10 cellular contexts compared by ENCODE assay signal in the genomic region with DNA sequence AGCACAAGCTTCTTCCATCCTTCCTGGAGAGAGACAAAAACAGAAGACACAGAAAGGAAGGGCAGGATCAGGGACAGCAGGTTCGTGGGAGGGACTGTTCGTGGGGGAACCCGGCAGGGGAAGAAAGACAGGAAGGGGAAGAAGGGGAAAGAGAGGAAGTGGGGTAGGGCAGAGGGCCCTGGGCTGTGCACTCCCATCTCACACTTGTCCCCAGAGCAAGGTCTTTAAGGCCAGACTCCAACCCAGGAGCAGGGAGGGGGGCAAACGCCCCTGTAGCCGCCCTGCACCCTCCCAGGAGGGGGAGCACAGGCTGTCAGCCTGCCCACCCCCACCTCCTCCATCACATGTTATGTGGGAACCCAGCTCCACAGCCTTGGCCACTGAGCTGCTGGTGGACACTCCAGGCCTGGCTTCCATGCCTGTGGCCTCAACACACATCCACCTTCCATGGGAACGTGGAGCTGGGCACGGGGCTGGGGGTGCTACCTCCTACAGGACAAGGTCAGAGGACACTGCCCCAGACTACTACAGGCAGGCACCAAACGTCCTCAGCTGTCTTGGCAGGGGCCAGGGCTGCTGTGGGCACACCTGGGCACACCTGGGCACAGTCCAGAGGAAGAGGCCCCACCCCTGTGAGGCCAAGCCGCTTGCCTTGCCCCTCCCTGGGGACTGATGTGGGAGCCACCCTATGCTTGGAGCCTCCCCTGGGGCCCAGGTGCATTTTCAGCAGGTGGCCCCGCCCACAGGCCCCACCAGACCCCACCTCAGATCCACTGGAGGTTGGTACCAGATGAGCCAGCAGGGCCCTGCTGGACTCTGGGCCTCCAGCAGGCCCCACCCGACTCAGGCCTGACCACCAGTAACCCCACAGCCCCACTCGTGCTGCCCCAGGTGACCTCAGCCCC. TPM values are rescaled to one million over a fixed set of nuclear protein-coding genes. Genes with fewer than 3 reads are reported as not detected.
DNase-seq lines count a peak whose midpoint lies in the region; ATAC-seq and TF ChIP-seq lines count a peak whose summit lies in the region.
"Had no signal": no experiment of that assay in that cellular context is flagged by ENCODE, and none has a peak within 500 bp of the region (broad histone marks: within the 10 kb centered on the region; RNA-seq: fewer than 3 reads in every experiment).

No MANE protein-coding gene starts in this region.

- no peak for TF ChIP-seq EP300 in stomach (IDR thresholded peaks at IDR 0.05)

- H3K36me3 ChIP-seq in right atrium auricular region: no peaks in the 10 kb centered on the region
- H3K36me3 ChIP-seq in stomach: peaks cover 15 to 36% (median 31%) of the 10 kb centered on the region in 4 donors

- H3K4me3 Mint-ChIP-seq in activated T-cell treated with anti-CD3 and anti-CD28 coated beads, Interleukin-2, amount 50 U/mL, for 24 hours: no peak overlapping the region
- H3K4me3 Mint-ChIP-seq in activated CD8-positive, alpha-beta T cell treated with anti-CD3 and anti-CD28 coated beads for 36 hours: no peak overlapping the region

- TF ChIP-seq POLR2A in stomach (IDR thresholded peaks at IDR 0.05): no peak

- peak overlapping the region; percentile 52 for H3K27ac Mint-ChIP-seq in activated T-cell treated with anti-CD3 and anti-CD28 coated beads, Interleukin-2, amount 50 U/mL, for 24 hours
- peak overlapping the region; percentile 81 for H3K27ac Mint-ChIP-seq in activated CD8-positive, alpha-beta T cell treated with anti-CD3 and anti-CD28 coated beads for 36 hours

- ATAC-seq in activated CD8-positive, alpha-beta T cell treated with anti-CD3 and anti-CD28 coated beads for 36 hours: no peak
- ATAC-seq in GM18873 (IDR thresholded peaks at IDR 0.05; ENCODE audit: low FRiP score, unreplicated experiment): no peak

- peaks cover 61% of the 10 kb centered on the region for H3K36me3 Mint-ChIP-seq in activated T-cell treated with anti-CD3 and anti-CD28 coated beads, Interleukin-2, amount 50 U/mL, for 24 hours (ENCODE audit: low read depth)
- H3K36me3 Mint-ChIP-seq in activated CD8-positive, alpha-beta T cell treated with anti-CD3 and anti-CD28 coated beads for 36 hours (ENCODE audit: low read depth): peaks cover 31% of the 10 kb centered on the region

- WGBS in stomach, 5 donors: 46 to 57% (median 51%) methylated on average over 6 to 12 of the region's 12 CpGs

- TF ChIP-seq CTCF in activated CD8-positive, alpha-beta T cell treated with anti-CD3 and anti-CD28 coated beads for 36 hours (IDR thresholded peaks at IDR 0.05): no peak
- TF ChIP-seq CTCF in right atrium auricular region (IDR thresholded peaks at IDR 0.05) (no peak), stomach (IDR thresholded peaks at IDR 0.05) (no peak)

- no peaks in the 10 kb centered on the region for H3K9me3 Mint-ChIP-seq in activated T-cell treated with anti-CD3 and anti-CD28 coated beads, Interleukin-2, amount 50 U/mL, for 24 hours
- H3K9me3 Mint-ChIP-seq in activated CD8-positive, alpha-beta T cell treated with anti-CD3 and anti-CD28 coated beads for 36 hours: no peaks in the 10 kb centered on the region

- H3K4me1 ChIP-seq in right atrium auricular region (peaks cover 0 to 20% of the 10 kb centered on the region in 2 donors), stomach (peaks cover 28 to 49% (median 35%) of the 10 kb centered on the region in 4 donors)

- H3K27ac ChIP-seq in right atrium auricular region (peak overlapping the region; percentile 32 to 40), stomach (peak overlapping the region in 4 of 5 donors; percentile 19 to 67 (median 50))

- intact Hi-C loops in activated CD8-positive, alpha-beta T cell treated with anti-CD3 and anti-CD28 coated beads for 36 hours (cut with micrococcal nuclease): no loop called here
- intact Hi-C loops in stomach (cut with DNase I; ENCODE audit: low total_unique reads): no loop called here

- peaks cover 28% of the 10 kb centered on the region for H3K4me1 Mint-ChIP-seq in activated T-cell treated with anti-CD3 and anti-CD28 coated beads, Interleukin-2, amount 50 U/mL, for 24 hours (ENCODE audit: low read depth)
- peaks cover 15% of the 10 kb centered on the region for H3K4me1 Mint-ChIP-seq in activated CD8-positive, alpha-beta T cell treated with anti-CD3 and anti-CD28 coated beads for 36 hours (ENCODE audit: low read depth)

- POLR2A ChIA-PET in activated CD8-positive, alpha-beta T cell treated with anti-CD3 and anti-CD28 coated beads for 36 hours (lab: Charles Lee): interaction anchor here (1.0 kb wide), 1 partner anchor 18 kb away, joined by 4 read pairs; no protein-coding TSS in a partner anchor

- peak; percentile 28 for DNase-seq in activated T-cell treated with anti-CD3 and anti-CD28 coated beads, Interleukin-2, amount 50 U/mL, for 24 hours
- DNase-seq in activated T-cell treated with anti-CD3 and anti-CD28 coated beads, Interleukin-2, amount 50 U/mL, for 48 hours: no peak
- DNase-seq in activated CD8-positive, alpha-beta T cell treated with anti-CD3 and anti-CD28 coated beads for 36 hours: no peak
- DNase-seq in right atrium auricular region (ENCODE audit: low spot score): no peak
- peak; percentile 68 for DNase-seq in stomach
- DNase-seq in middle frontal gyrus (ENCODE audit: extremely low spot score, low spot score): no peak
- no peak for DNase-seq in hepatic stellate cell (ENCODE audit: low spot score)
- DNase-seq: foreskin fibroblast, NCI-H1436 had no signal

- no peaks in the 10 kb centered on the region for H3K27me3 Mint-ChIP-seq in activated T-cell treated with anti-CD3 and anti-CD28 coated beads, Interleukin-2, amount 50 U/mL, for 24 hours
- H3K27me3 Mint-ChIP-seq in activated CD8-positive, alpha-beta T cell treated with anti-CD3 and anti-CD28 coated beads for 36 hours: no peaks in the 10 kb centered on the region

- CTCF ChIA-PET in activated CD8-positive, alpha-beta T cell treated with anti-CD3 and anti-CD28 coated beads for 36 hours (lab: Charles Lee): no interaction called here

- H3K4me3 ChIP-seq in right atrium auricular region (no peak overlapping the region), stomach (no peak overlapping the region)

- H3K27me3 ChIP-seq in right atrium auricular region (no peaks in the 10 kb centered on the region), stomach (no peaks in the 10 kb centered on the region)

- H3K9me3 ChIP-seq in right atrium auricular region: no peaks in the 10 kb centered on the region
- no peaks in the 10 kb centered on the region for H3K9me3 ChIP-seq in stomach

RNA-seq across cellular contexts. Expression of a gene that starts 9.2 kb away (rescaled TPM):
- 10 to 100 TPM; 40.1 to 46.1 TPM for total RNA-seq in activated CD8-positive, alpha-beta T cell treated with anti-CD3 and anti-CD28 coated beads for 36 hours
- 1 to 10 TPM; 2.2 to 5.3 TPM for total RNA-seq in right atrium auricular region
- total RNA-seq in stomach: 10 to 100 TPM in 1 of 5 donors, 1 to 10 TPM in 4; 3.1 to 23.3 (median 3.9) TPM
- 1 to 10 TPM; 2.9 to 9.9 (median 6.7) TPM for polyA plus RNA-seq in stomach

Comparison
In these comparisons a context has a peak if more than half of its experiments do, and no peak if none do; other contexts are left out.
1. DNase-seq: peak in activated T-cell treated with anti-CD3 and anti-CD28 coated beads, Interleukin-2, amount 50 U/mL, for 24 hours (single experiment) and stomach (single experiment); none in activated T-cell treated with anti-CD3 and anti-CD28 coated beads, Interleukin-2, amount 50 U/mL, for 48 hours (0 of 2), activated CD8-positive, alpha-beta T cell treated with anti-CD3 and anti-CD28 coated beads for 36 hours (single experiment), right atrium auricular region (single experiment), middle frontal gyrus (single experiment) and hepatic stellate cell (single experiment).